8 cellular contexts compared by ENCODE assay signal in the genomic region with DNA sequence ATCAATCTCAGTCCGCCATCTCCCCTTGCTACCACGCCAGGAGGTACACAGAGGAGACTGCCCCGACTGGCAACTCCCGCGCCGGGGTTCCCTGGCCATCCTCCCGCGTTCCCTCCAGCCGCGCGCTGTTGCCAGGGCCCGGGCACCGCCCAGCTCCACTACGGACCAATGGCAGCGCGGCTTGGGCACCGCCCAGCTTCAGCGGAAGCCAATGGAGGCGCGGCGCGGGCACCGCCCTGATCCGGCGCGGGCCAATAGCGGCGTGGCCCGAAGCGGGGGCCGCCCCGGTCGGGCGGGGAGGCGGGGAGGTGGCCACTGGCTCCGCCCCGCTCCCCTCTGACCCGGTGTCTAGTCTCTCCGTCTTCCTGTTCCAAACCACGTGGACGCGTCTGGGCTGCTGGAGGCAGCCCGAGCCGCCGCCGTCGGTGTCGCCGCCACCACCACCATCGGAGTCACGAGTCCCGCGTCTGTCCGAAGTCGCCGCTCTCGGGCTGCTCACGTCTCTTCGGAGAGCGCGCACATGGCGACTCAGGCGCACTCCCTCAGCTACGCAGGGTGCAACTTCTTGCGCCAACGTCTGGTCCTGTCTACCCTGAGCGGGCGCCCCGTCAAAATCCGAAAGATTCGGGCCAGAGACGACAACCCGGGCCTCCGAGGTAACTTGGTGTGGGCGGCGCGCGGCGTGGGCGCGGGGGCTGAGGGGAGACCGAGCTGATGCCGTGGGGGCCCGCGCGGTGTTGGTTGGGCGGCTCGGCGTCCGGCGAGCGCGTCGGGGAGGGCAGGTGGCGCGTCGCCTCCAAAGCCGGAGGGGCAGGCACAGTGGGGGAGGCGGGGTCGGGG. TPM values are rescaled to one million over a fixed set of nuclear protein-coding genes. Genes with fewer than 3 reads are reported as not detected.
DNase-seq lines count a peak whose midpoint lies in the region; ATAC-seq lines count a peak whose summit lies in the region.

A gene with protein sequence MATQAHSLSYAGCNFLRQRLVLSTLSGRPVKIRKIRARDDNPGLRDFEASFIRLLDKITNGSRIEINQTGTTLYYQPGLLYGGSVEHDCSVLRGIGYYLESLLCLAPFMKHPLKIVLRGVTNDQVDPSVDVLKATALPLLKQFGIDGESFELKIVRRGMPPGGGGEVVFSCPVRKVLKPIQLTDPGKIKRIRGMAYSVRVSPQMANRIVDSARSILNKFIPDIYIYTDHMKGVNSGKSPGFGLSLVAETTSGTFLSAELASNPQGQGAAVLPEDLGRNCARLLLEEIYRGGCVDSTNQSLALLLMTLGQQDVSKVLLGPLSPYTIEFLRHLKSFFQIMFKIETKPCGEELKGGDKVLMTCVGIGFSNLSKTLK (plus strand): TSS at position 373 of the 840 bp plus-strand sequence. CDS start 148 bp downstream, at position 521.

- H3K27me3 ChIP-seq in Karpas-422 (ENCODE audit: low read length): no peaks in the 10 kb centered on the region

- H3K4me1 Mint-ChIP-seq in activated T-helper 1 cell treated with anti-CD3 and anti-CD28 coated beads, Interleukin-12 subunit alpha, Interleukin-12 subunit beta, Interleukin-2, Interleukin-4 antibody, amounts not matched to agents 30 ng/mL and 10 ng/mL and 1 ng/mL, durations not matched to agents 14 hours and 24 hours and 36 hours (ENCODE audit: low read depth): peaks cover 62% of the 10 kb centered on the region
- peaks cover 29 to 45% (median 39%) of the 10 kb centered on the region in 3 donors for H3K4me1 Mint-ChIP-seq in naive B cell
- peaks cover 50% of the 10 kb centered on the region for H3K4me1 Mint-ChIP-seq in stimulated activated memory B cell treated with anti-CD40 and anti-IgM and Interleukin-4, amounts not matched to agents 10 μg/mL and 1 μg/mL and 100 μg/mL, for 72 hours

- H3K36me3 Mint-ChIP-seq in activated T-helper 1 cell treated with anti-CD3 and anti-CD28 coated beads, Interleukin-12 subunit alpha, Interleukin-12 subunit beta, Interleukin-2, Interleukin-4 antibody, amounts not matched to agents 30 ng/mL and 10 ng/mL and 1 ng/mL, durations not matched to agents 14 hours and 24 hours and 36 hours (ENCODE audit: low read depth): peaks cover 14% of the 10 kb centered on the region
- H3K36me3 Mint-ChIP-seq in naive B cell: no peaks in the 10 kb centered on the region
- no peaks in the 10 kb centered on the region for H3K36me3 Mint-ChIP-seq in stimulated activated memory B cell treated with anti-CD40 and anti-IgM and Interleukin-4, amounts not matched to agents 10 μg/mL and 1 μg/mL and 100 μg/mL, for 72 hours

- peak within 1 kb of the TSS; percentile 94 for H2AFZ ChIP-seq in Karpas-422 (ENCODE audit: low read length)

- ATAC-seq in GM21825 (IDR thresholded peaks at IDR 0.05; ENCODE audit: unreplicated experiment): peak; percentile 96
- ATAC-seq in naive B cell (ENCODE audit: low read depth in 2 of 2): peak; percentile 89
- ATAC-seq in stimulated activated memory B cell treated with anti-CD40 and anti-IgM and Interleukin-4, amounts not matched to agents 10 μg/mL and 1 μg/mL and 100 μg/mL, for 72 hours: peak; percentile 99

- intact Hi-C loops in activated T-helper 1 cell treated with anti-CD3 and anti-CD28 coated beads, Interleukin-12 subunit alpha, Interleukin-12 subunit beta, Interleukin-2, Interleukin-4 antibody, amounts not matched to agents 30 ng/mL and 10 ng/mL and 1 ng/mL, durations not matched to agents 14 hours and 24 hours and 36 hours (cut with micrococcal nuclease): loop anchor here (1.0 to 5.0 kb wide), 12 partner anchors 30 to 1266 kb away; partner anchors contain the start of genes CD274, CDC37L1, PLGRKT and RFX3

- peaks cover 33% of the 10 kb centered on the region for H3K4me1 ChIP-seq in Karpas-422 (ENCODE audit: low read length)

- peak within 1 kb of the TSS; percentile 52; the same call in 1 of the 2 replicates for H3K27ac ChIP-seq in Karpas-422 (ENCODE audit: low read length)

- peak within 1 kb of the TSS; percentile 96 for H3K4me3 Mint-ChIP-seq in activated T-helper 1 cell treated with anti-CD3 and anti-CD28 coated beads, Interleukin-12 subunit alpha, Interleukin-12 subunit beta, Interleukin-2, Interleukin-4 antibody, amounts not matched to agents 30 ng/mL and 10 ng/mL and 1 ng/mL, durations not matched to agents 14 hours and 24 hours and 36 hours
- peak within 1 kb of the TSS; percentile 86 to 100 (median 97) for H3K4me3 Mint-ChIP-seq in naive B cell
- peak within 1 kb of the TSS; percentile 96 for H3K4me3 Mint-ChIP-seq in stimulated activated memory B cell treated with anti-CD40 and anti-IgM and Interleukin-4, amounts not matched to agents 10 μg/mL and 1 μg/mL and 100 μg/mL, for 72 hours

- DNase-seq in DMS79 treated with DMSO at 0.1 percent for 48 hours (lab: John Stamatoyannopoulos, UW): peak; percentile 99
- peak; percentile 99 for DNase-seq in Karpas-422
- DNase-seq in RKO (ENCODE audit: low spot score): peak; percentile 95
- peak; percentile 99 for DNase-seq in activated T-helper 1 cell treated with anti-CD3 and anti-CD28 coated beads, Interleukin-12 subunit alpha, Interleukin-12 subunit beta, Interleukin-2, Interleukin-4 antibody, amounts not matched to agents 30 ng/mL and 10 ng/mL and 1 ng/mL, durations not matched to agents 14 hours and 24 hours and 36 hours (ENCODE audit: low spot score)
- peak; percentile 93 for DNase-seq in fibroblast of gingiva (ENCODE audit: low read depth)
- DNase-seq in naive B cell: peak; percentile 98

- H3K9me3 Mint-ChIP-seq in activated T-helper 1 cell treated with anti-CD3 and anti-CD28 coated beads, Interleukin-12 subunit alpha, Interleukin-12 subunit beta, Interleukin-2, Interleukin-4 antibody, amounts not matched to agents 30 ng/mL and 10 ng/mL and 1 ng/mL, durations not matched to agents 14 hours and 24 hours and 36 hours: no peaks in the 10 kb centered on the region
- no peaks in the 10 kb centered on the region for H3K9me3 Mint-ChIP-seq in naive B cell
- H3K9me3 Mint-ChIP-seq in stimulated activated memory B cell treated with anti-CD40 and anti-IgM and Interleukin-4, amounts not matched to agents 10 μg/mL and 1 μg/mL and 100 μg/mL, for 72 hours: no peaks in the 10 kb centered on the region

- peaks cover 17% of the 10 kb centered on the region for H4K20me1 ChIP-seq in Karpas-422 (ENCODE audit: insufficient read depth, low read depth, low read length)

- H3K9me3 ChIP-seq in Karpas-422 (ENCODE audit: low read length): no peaks in the 10 kb centered on the region

- peak within 1 kb of the TSS; percentile 96 for H3K27ac Mint-ChIP-seq in activated T-helper 1 cell treated with anti-CD3 and anti-CD28 coated beads, Interleukin-12 subunit alpha, Interleukin-12 subunit beta, Interleukin-2, Interleukin-4 antibody, amounts not matched to agents 30 ng/mL and 10 ng/mL and 1 ng/mL, durations not matched to agents 14 hours and 24 hours and 36 hours
- peak within 1 kb of the TSS; percentile 92 to 99 (median 98) for H3K27ac Mint-ChIP-seq in naive B cell
- peak within 1 kb of the TSS; percentile 90 for H3K27ac Mint-ChIP-seq in stimulated activated memory B cell treated with anti-CD40 and anti-IgM and Interleukin-4, amounts not matched to agents 10 μg/mL and 1 μg/mL and 100 μg/mL, for 72 hours

- peaks cover 9% of the 10 kb centered on the region; the same call in 1 of the 2 replicates for H3K36me3 ChIP-seq in Karpas-422 (ENCODE audit: insufficient read depth, low read length)

- peak within 1 kb of the TSS; percentile 94 for H3K4me2 ChIP-seq in Karpas-422 (ENCODE audit: low read depth, low read length, poor library complexity, severe bottlenecking)

- H3K79me2 ChIP-seq in Karpas-422 (ENCODE audit: low read length): peaks cover 50% of the 10 kb centered on the region

- H3K4me3 ChIP-seq in Karpas-422 (ENCODE audit: low read length): peak within 1 kb of the TSS; percentile 97

- H3K27me3 Mint-ChIP-seq in activated T-helper 1 cell treated with anti-CD3 and anti-CD28 coated beads, Interleukin-12 subunit alpha, Interleukin-12 subunit beta, Interleukin-2, Interleukin-4 antibody, amounts not matched to agents 30 ng/mL and 10 ng/mL and 1 ng/mL, durations not matched to agents 14 hours and 24 hours and 36 hours (ENCODE audit: insufficient read depth): no peaks in the 10 kb centered on the region
- peaks cover 0 to 10% (median 2%) of the 10 kb centered on the region in 3 donors for H3K27me3 Mint-ChIP-seq in naive B cell
- H3K27me3 Mint-ChIP-seq in stimulated activated memory B cell treated with anti-CD40 and anti-IgM and Interleukin-4, amounts not matched to agents 10 μg/mL and 1 μg/mL and 100 μg/mL, for 72 hours: no peaks in the 10 kb centered on the region

- H3K9me2 ChIP-seq in Karpas-422 (replicated peaks; ENCODE audit: insufficient read depth, low read length): no peaks in the 10 kb centered on the region

- H3K9ac ChIP-seq in Karpas-422 (ENCODE audit: low read length): peak within 1 kb of the TSS; percentile 93

RNA-seq across cellular contexts. Expression of the gene that starts here (rescaled TPM):
- 24.9 and 31.0 TPM in 2 replicates for total RNA-seq in Karpas-422 (2014; rRNA removed; shearing (Covaris generic); ENCODE audit: low replicate concordance)
- 53.3 and 53.4 TPM in 2 replicates for total RNA-seq in activated T-helper 1 cell treated with anti-CD3 and anti-CD28 coated beads, Interleukin-12 subunit alpha, Interleukin-12 subunit beta, Interleukin-2, Interleukin-4 antibody, amounts not matched to agents 30 ng/mL and 10 ng/mL and 1 ng/mL, durations not matched to agents 14 hours and 24 hours and 36 hours
- 10 to 100 TPM; 27.1 to 34.3 (median 29.8) TPM for polyA plus RNA-seq in naive B cell (ENCODE audit: low read depth in 6 of 6)

Comparison
In these comparisons a context has a peak if more than half of its experiments do, and no peak if none do; other contexts are left out.
1. Peak in every context shown above with its lines: DNase-seq, ATAC-seq, H3K4me3 ChIP-seq and H3K27ac ChIP-seq.